In genomic region chr19:28521169-28521568, GRCh38 we compare ENCODE assay signal across 19 cellular contexts.
DNase-seq lines count a peak whose midpoint lies in the region; ATAC-seq, FAIRE-seq and TF ChIP-seq lines count a peak whose summit lies in the region.
"Had no signal": no experiment of that assay in that cellular context is flagged by ENCODE, and none has a peak within 500 bp of the region (broad histone marks: within the 10 kb centered on the region; RNA-seq: fewer than 3 reads in every experiment).

No MANE protein-coding gene starts in this region.

- H3K9me3 Mint-ChIP-seq in WTC11: peaks cover 17% of the 10 kb centered on the region

- H3K9me3 ChIP-seq in A549 (peaks cover 2% of the 10 kb centered on the region; the same call in 2 of the 3 replicates), psoas muscle (no peaks in the 10 kb centered on the region)

- no peak for TF ChIP-seq EP300 in A549 (IDR thresholded peaks at IDR 0.05)

- H3K27me3 Mint-ChIP-seq in WTC11 (ENCODE audit: low read depth): peaks cover 21% of the 10 kb centered on the region
- H3K27me3 Mint-ChIP-seq: CD4-positive, alpha-beta memory T cell had no signal

- DNase-seq in NCI-H2196 treated with DMSO at 0.1 percent for 48 hours (lab: John Stamatoyannopoulos, UW; ENCODE audit: unreplicated experiment): peak; percentile 24
- DNase-seq in NCI-H2196 (lab: John Stamatoyannopoulos, UW; ENCODE audit: unreplicated experiment): no peak
- no peak for DNase-seq in A549 (ENCODE audit: low read depth in 1 of 2, low spot score in 1 of 2)
- no peak for DNase-seq in WTC11 (ENCODE audit: low spot score)
- DNase-seq in psoas muscle: no peak
- DNase-seq in activated CD4-positive, alpha-beta T cell treated with anti-CD3 and anti-CD28 coated beads, Interleukin-2, amount 50 U/mL, for 48 hours: no peak
- DNase-seq in H4 (ENCODE audit: low spot score): no peak
- DNase-seq: CD4-positive, alpha-beta memory T cell; DMS153; DMS79; GDM1; GM23248; H7 had no signal

- H3K4me3 ChIP-seq in A549 (no peak overlapping the region), psoas muscle (no peak overlapping the region)
- H3K4me3 ChIP-seq: BLaER1, GM23248 had no signal

- peaks cover 11% of the 10 kb centered on the region for H3K36me3 Mint-ChIP-seq in WTC11
- H3K36me3 Mint-ChIP-seq: CD14-positive monocyte; CD4-positive, alpha-beta memory T cell had no signal

- H3K27ac ChIP-seq in A549: no peak overlapping the region
- peak overlapping the region; percentile 76 for H3K27ac ChIP-seq in psoas muscle
- H3K27ac ChIP-seq: 22Rv1, BLaER1, GM23248 had no signal

- H3K36me3 ChIP-seq in psoas muscle (ENCODE audit: insufficient read depth in 1 of 2, low read depth in 1 of 2): no peaks in the 10 kb centered on the region
- H3K36me3 ChIP-seq: BLaER1 had no signal

- POLR2A ChIA-PET in A549 (lab: Yijun Ruan, JAX) (no interaction called here), WTC11 (lab: Charles Lee) (no interaction called here)

- peaks cover 37% of the 10 kb centered on the region for H3K4me1 Mint-ChIP-seq in WTC11
- H3K4me1 Mint-ChIP-seq: CD4-positive, alpha-beta memory T cell had no signal

- CTCF ChIA-PET in A549 (lab: Yijun Ruan, JAX) (no interaction called here), WTC11 (lab: Charles Lee) (no interaction called here)

- no peak for TF ChIP-seq POLR2A in A549 (IDR thresholded peaks at IDR 0.05; ENCODE audit: low read length)

- FAIRE-seq in A549 (lab: Jason Lieb, UNC): peak; percentile 43
- FAIRE-seq: GM12892, GM18507 had no signal

- ATAC-seq in A549 (no peak), WTC11 (peak; percentile 34; the same call in 1 of the 2 replicates), psoas muscle (no peak)
- ATAC-seq: HCT116 had no signal

- peak overlapping the region; percentile 17; the same call in 1 of the 2 replicates for H3K27ac Mint-ChIP-seq in WTC11
- H3K27ac Mint-ChIP-seq: CD4-positive, alpha-beta memory T cell had no signal

- H3K4me1 ChIP-seq in A549: no peaks in the 10 kb centered on the region
- H3K4me1 ChIP-seq in psoas muscle: peaks cover 44% of the 10 kb centered on the region

- H3K27me3 ChIP-seq in psoas muscle (ENCODE audit: insufficient read depth in 3 of 3, low read length in 2 of 3): no peaks in the 10 kb centered on the region
- H3K27me3 ChIP-seq: BLaER1 had no signal

- TF ChIP-seq CTCF in A549 (IDR thresholded peaks at IDR 0.05): no peak
- no peak for TF ChIP-seq CTCF in WTC11 (IDR thresholded peaks at IDR 0.05)
- TF ChIP-seq CTCF in psoas muscle (IDR thresholded peaks at IDR 0.05): no peak

- TF ChIP-seq RAD21 in A549 (conservative IDR thresholded peaks at IDR 0.05 in 1 of 2, IDR thresholded peaks at IDR 0.05 in 1 of 2): no peak

- intact Hi-C loops in psoas muscle (cut with DNase I): no loop called here

- peak overlapping the region; percentile 7; the same call in 1 of the 2 replicates for H3K4me3 Mint-ChIP-seq in WTC11
- H3K4me3 Mint-ChIP-seq: CD14-positive monocyte; CD4-positive, alpha-beta memory T cell had no signal

- H3K4me2 ChIP-seq in A549: no peak overlapping the region
- H3K4me2 ChIP-seq: BLaER1 had no signal

TF ChIP-seq in A549, 52 proteins besides CTCF, POLR2A, EP300 and RAD21:
- TF ChIP-seq MYC (IDR thresholded peaks at IDR 0.05; ENCODE audit: borderline replicate concordance, low read length) (no peak), TFCP2L1 (CRISPR knock-in tag; IDR thresholded peaks at IDR 0.05) (no peak), ZSCAN20 (CRISPR knock-in tag; IDR thresholded peaks at IDR 0.05) (no peak), USF2 (IDR thresholded peaks at IDR 0.05) (no peak), POLR2AphosphoS2 (conservative IDR thresholded peaks at IDR 0.05; ENCODE audit: low read length) (no peak), CBX2 (IDR thresholded peaks at IDR 0.05; ENCODE audit: borderline replicate concordance, low read depth) (no peak)
TF ChIP-seq in A549: peak in this region for 0.

TF ChIP-seq in WTC11, 78 proteins besides CTCF, POLR2A, EP300 and RAD21:
- no peak for TF ChIP-seq USF2 (CRISPR knock-in tag; IDR thresholded peaks at IDR 0.05)
- no peak for TF ChIP-seq ZNF423 (CRISPR knock-in tag; IDR thresholded peaks at IDR 0.05)
- TF ChIP-seq NR3C1 (CRISPR knock-in tag; conservative IDR thresholded peaks at IDR 0.05; ENCODE audit: low read depth): no peak
- TF ChIP-seq TEAD4 (CRISPR knock-in tag; IDR thresholded peaks at IDR 0.05): no peak
- TF ChIP-seq KAT7 (CRISPR knock-in tag; IDR thresholded peaks at IDR 0.05; ENCODE audit: borderline replicate concordance): no peak
- TF ChIP-seq, protein P1, sequence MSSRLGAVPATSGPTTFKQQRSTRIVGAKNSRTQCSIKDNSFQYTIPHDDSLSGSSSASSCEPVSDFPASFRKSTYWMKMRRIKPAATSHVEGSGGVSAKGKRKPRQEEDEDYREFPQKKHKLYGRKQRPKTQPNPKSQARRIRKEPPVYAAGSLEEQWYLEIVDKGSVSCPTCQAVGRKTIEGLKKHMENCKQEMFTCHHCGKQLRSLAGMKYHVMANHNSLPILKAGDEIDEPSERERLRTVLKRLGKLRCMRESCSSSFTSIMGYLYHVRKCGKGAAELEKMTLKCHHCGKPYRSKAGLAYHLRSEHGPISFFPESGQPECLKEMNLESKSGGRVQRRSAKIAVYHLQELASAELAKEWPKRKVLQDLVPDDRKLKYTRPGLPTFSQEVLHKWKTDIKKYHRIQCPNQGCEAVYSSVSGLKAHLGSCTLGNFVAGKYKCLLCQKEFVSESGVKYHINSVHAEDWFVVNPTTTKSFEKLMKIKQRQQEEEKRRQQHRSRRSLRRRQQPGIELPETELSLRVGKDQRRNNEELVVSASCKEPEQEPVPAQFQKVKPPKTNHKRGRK (CRISPR knock-in tag; IDR thresholded peaks at IDR 0.05; ENCODE audit: borderline replicate concordance): no peak
- no peak for TF ChIP-seq ELF4 (CRISPR knock-in tag; IDR thresholded peaks at IDR 0.05; ENCODE audit: low read depth)
- no peak for TF ChIP-seq SP1 (CRISPR knock-in tag; conservative IDR thresholded peaks at IDR 0.05)
- no peak for TF ChIP-seq CDX4 (CRISPR knock-in tag; IDR thresholded peaks at IDR 0.05; ENCODE audit: borderline replicate concordance)
- TF ChIP-seq ZNF263 (CRISPR knock-in tag; IDR thresholded peaks at IDR 0.05; ENCODE audit: low read depth): no peak
- TF ChIP-seq ZNF425 (CRISPR knock-in tag; conservative IDR thresholded peaks at IDR 0.05): no peak
